Comparison of ENCODE assay signal across 8 cellular contexts in genomic region chr10:110499796-110500514, GRCh38. TPM values are rescaled to one million over a fixed set of nuclear protein-coding genes. Genes with fewer than 3 reads are reported as not detected.
A peak's percentile ranks its signal among the peaks of the same experiment; 100 is the strongest.
DNase-seq lines count a peak whose midpoint lies in the region; ATAC-seq, FAIRE-seq and TF ChIP-seq lines count a peak whose summit lies in the region.

No MANE protein-coding gene starts in this region.

- H2AFZ ChIP-seq in astrocyte (ENCODE audit: low read depth, low read length): no peak overlapping the region

- H3K4me1 ChIP-seq in astrocyte (ENCODE audit: insufficient read depth, low read length): peaks cover 67% of the 10 kb centered on the region
- H3K4me1 ChIP-seq in thoracic aorta (ENCODE audit: control insufficient read depth in 1 of 2, low read depth in 2 of 2): peaks cover 31 to 47% of the 10 kb centered on the region in 2 donors

- peak overlapping the region; percentile 90 for H3K27ac Mint-ChIP-seq in activated naive CD4-positive, alpha-beta T cell treated with anti-CD3 and anti-CD28 coated beads, Interleukin-2, amount 10 ng/mL, durations not matched to agents 7 days and 5 days
- peak overlapping the region; percentile 98 for H3K27ac Mint-ChIP-seq in astrocyte (ENCODE audit: unreplicated experiment)

- peaks cover 55% of the 10 kb centered on the region for H3K36me3 Mint-ChIP-seq in activated naive CD4-positive, alpha-beta T cell treated with anti-CD3 and anti-CD28 coated beads, Interleukin-2, amount 10 ng/mL, durations not matched to agents 7 days and 5 days
- peaks cover 22% of the 10 kb centered on the region for H3K36me3 Mint-ChIP-seq in astrocyte (ENCODE audit: low read depth, unreplicated experiment)

- CTCF ChIA-PET in activated naive CD4-positive, alpha-beta T cell treated with anti-CD3 and anti-CD28 coated beads, Interleukin-2, amount 10 ng/mL, durations not matched to agents 7 days and 5 days (lab: Charles Lee): interaction anchor here (0.7 to 8.2 kb wide), 9 partner anchors 16 to 193 kb away, joined by 3 to 122 read pairs (median 5); no protein-coding TSS in a partner anchor

- no peaks in the 10 kb centered on the region for H3K9me3 Mint-ChIP-seq in activated naive CD4-positive, alpha-beta T cell treated with anti-CD3 and anti-CD28 coated beads, Interleukin-2, amount 10 ng/mL, durations not matched to agents 7 days and 5 days
- H3K9me3 Mint-ChIP-seq in astrocyte (ENCODE audit: unreplicated experiment): no peaks in the 10 kb centered on the region

- peaks cover 79% of the 10 kb centered on the region for H3K79me2 ChIP-seq in astrocyte (ENCODE audit: insufficient read depth, low read length)

- H3K27ac ChIP-seq in astrocyte (ENCODE audit: low read depth, low read length) (peak overlapping the region; percentile 93), thoracic aorta (no peak overlapping the region)

- peak overlapping the region; percentile 91 for H3K9ac ChIP-seq in astrocyte (ENCODE audit: low read length)

- H3K4me2 ChIP-seq in astrocyte (ENCODE audit: low read length): peak overlapping the region; percentile 94

- H4K20me1 ChIP-seq in astrocyte (ENCODE audit: insufficient read depth, low read length): peaks cover 65% of the 10 kb centered on the region

- H3K4me3 Mint-ChIP-seq in activated naive CD4-positive, alpha-beta T cell treated with anti-CD3 and anti-CD28 coated beads, Interleukin-2, amount 10 ng/mL, durations not matched to agents 7 days and 5 days: peak overlapping the region; percentile 98
- peak overlapping the region; percentile 99 for H3K4me3 Mint-ChIP-seq in astrocyte (ENCODE audit: unreplicated experiment)

- H3K36me3 ChIP-seq in astrocyte (ENCODE audit: insufficient read depth, low read length) (peaks cover 17% of the 10 kb centered on the region), thoracic aorta (no peaks in the 10 kb centered on the region)

- TF ChIP-seq CTCF in astrocyte (IDR thresholded peaks at IDR 0.05; ENCODE audit: insufficient read depth, low read depth, low read length) (no peak), thoracic aorta (IDR thresholded peaks at IDR 0.05) (no peak)

- no peak for DNase-seq in activated naive CD4-positive, alpha-beta T cell treated with anti-CD3 and anti-CD28 coated beads, Interleukin-2, amount 10 ng/mL, durations not matched to agents 7 days and 5 days
- no peak for DNase-seq in activated naive CD4-positive, alpha-beta T cell treated with anti-CD3 and anti-CD28 coated beads, Interleukin-2, amount 50 U/mL, for 16 hours
- DNase-seq in astrocyte (ENCODE audit: low read depth) (no peak), islet precursor cell (peak; percentile 49), thoracic aorta (ENCODE audit: low spot score) (no peak), NCI-H2081 (lab: John Stamatoyannopoulos, UW) (no peak), NCI-H187 (lab: John Stamatoyannopoulos, UW) (no peak)

- FAIRE-seq in astrocyte (lab: Jason Lieb, UNC): no peak

- no peak for ATAC-seq in thoracic aorta (ENCODE audit: insufficient number of reproducible peaks, low FRiP score, low read depth)
- no peak for ATAC-seq in HG03039 (IDR thresholded peaks at IDR 0.05; ENCODE audit: unreplicated experiment)

- H3K9me3 ChIP-seq in astrocyte (ENCODE audit: insufficient read depth, low read depth, low read length): no peaks in the 10 kb centered on the region
- no peaks in the 10 kb centered on the region for H3K9me3 ChIP-seq in thoracic aorta

- H3K4me1 Mint-ChIP-seq in activated naive CD4-positive, alpha-beta T cell treated with anti-CD3 and anti-CD28 coated beads, Interleukin-2, amount 10 ng/mL, durations not matched to agents 7 days and 5 days: peaks cover 77% of the 10 kb centered on the region
- peaks cover 46% of the 10 kb centered on the region for H3K4me1 Mint-ChIP-seq in astrocyte (ENCODE audit: low read depth, unreplicated experiment)

- H3K27me3 ChIP-seq in astrocyte (ENCODE audit: insufficient read depth, low read length): no peaks in the 10 kb centered on the region
- no peaks in the 10 kb centered on the region for H3K27me3 ChIP-seq in thoracic aorta (replicated peaks; ENCODE audit: insufficient read depth)

- H3K4me3 ChIP-seq in astrocyte (ENCODE audit: insufficient read depth, low read depth, low read length) (peak overlapping the region; percentile 75), thoracic aorta (peak overlapping the region; percentile 8)

- H3K27me3 Mint-ChIP-seq in activated naive CD4-positive, alpha-beta T cell treated with anti-CD3 and anti-CD28 coated beads, Interleukin-2, amount 10 ng/mL, durations not matched to agents 7 days and 5 days: peaks cover 3% of the 10 kb centered on the region
- no peaks in the 10 kb centered on the region for H3K27me3 Mint-ChIP-seq in astrocyte (ENCODE audit: low read depth, unreplicated experiment)

RNA-seq across cellular contexts. Expression of gene DUSP5, which starts 2.2 kb away (rescaled TPM):
- total RNA-seq in astrocyte (35.0 and 36.4 TPM in 2 replicates), thoracic aorta (10 to 100 TPM; 12.7 to 13.1 TPM)
